ENCODE assay signal across 1 cellular context in genomic region chr20:46099491-46100287, GRCh38.
TF ChIP-seq lines count a peak whose summit lies in the region.

No MANE protein-coding gene starts in this region.

TF ChIP-seq in HepG2, 621 proteins besides CTCF, POLR2A, EP300 and RAD21 (continued from another document and continues in another):
- TF ChIP-seq ZBTB40 (IDR thresholded peaks at IDR 0.05) = no peak
- no peak for TF ChIP-seq ZBTB40 (CRISPR knock-in tag; IDR thresholded peaks at IDR 0.05)
- no peak for TF ChIP-seq JUND (CRISPR knock-in tag; IDR thresholded peaks at IDR 0.05)
- TF ChIP-seq RELA (CRISPR knock-in tag; IDR thresholded peaks at IDR 0.05) = no peak
- TF ChIP-seq ZXDC (CRISPR knock-in tag; IDR thresholded peaks at IDR 0.05) = no peak
- TF ChIP-seq ZNF10 (CRISPR knock-in tag; IDR thresholded peaks at IDR 0.05; ENCODE audit: borderline replicate concordance, low read depth) = no peak
- no peak for TF ChIP-seq ETV6 (CRISPR knock-in tag; conservative IDR thresholded peaks at IDR 0.05)
- TF ChIP-seq ATF6 (CRISPR knock-in tag; conservative IDR thresholded peaks at IDR 0.05) = no peak
- peak; percentile 58 for TF ChIP-seq HNRNPLL (IDR thresholded peaks at IDR 0.05; ENCODE audit: low read depth, low read length, poor library complexity, severe bottlenecking)
- no peak for TF ChIP-seq ZNF570 (CRISPR knock-in tag; IDR thresholded peaks at IDR 0.05; ENCODE audit: borderline replicate concordance)
- TF ChIP-seq THRA (CRISPR knock-in tag; IDR thresholded peaks at IDR 0.05; ENCODE audit: borderline replicate concordance) = no peak
- peak; percentile 56 for TF ChIP-seq AGO1 (IDR thresholded peaks at IDR 0.05; ENCODE audit: low read depth, low read length, poor library complexity, severe bottlenecking)
- TF ChIP-seq ZNF646 (CRISPR knock-in tag; IDR thresholded peaks at IDR 0.05) = no peak
- peak; percentile 60 for TF ChIP-seq ZNF687 (CRISPR knock-in tag; IDR thresholded peaks at IDR 0.05)
- TF ChIP-seq ELF1 (CRISPR knock-in tag; IDR thresholded peaks at IDR 0.05) = no peak
- no peak for TF ChIP-seq THAP11 (CRISPR knock-in tag; IDR thresholded peaks at IDR 0.05)
- TF ChIP-seq TSC22D2 (CRISPR knock-in tag; IDR thresholded peaks at IDR 0.05; ENCODE audit: borderline replicate concordance) = no peak
- no peak for TF ChIP-seq NCOA2 (CRISPR knock-in tag; IDR thresholded peaks at IDR 0.05)
- TF ChIP-seq ZNF44 (CRISPR knock-in tag; IDR thresholded peaks at IDR 0.05) = no peak
